8 cellular contexts compared by ENCODE assay signal in genomic region chr19:40570313-40571004, GRCh38. TPM values are rescaled to one million over a fixed set of nuclear protein-coding genes. Genes with fewer than 3 reads are reported as not detected.
DNase-seq lines count a peak whose midpoint lies in the region; ATAC-seq, FAIRE-seq and TF ChIP-seq lines count a peak whose summit lies in the region.

No MANE protein-coding gene starts in this region.

- H3K4me3 ChIP-seq in AG09309 (ENCODE audit: control insufficient read depth, low read depth, low read length) (peak overlapping the region; percentile 53), keratinocyte (ENCODE audit: control insufficient read depth in 2 of 3, extremely low read depth in 1 of 3, insufficient read depth in 2 of 3, low read depth in 1 of 3, low read length in 3 of 3) (peak overlapping the region; percentile 45 to 72 (median 71))

- ATAC-seq in GM19023 (IDR thresholded peaks at IDR 0.05; ENCODE audit: unreplicated experiment) (peak; percentile 79), HG03280 (IDR thresholded peaks at IDR 0.05; ENCODE audit: unreplicated experiment) (peak; percentile 85)
- peak; percentile 90 for ATAC-seq in central memory CD8-positive, alpha-beta T cell (replicated peaks; ENCODE audit: extremely low read depth, poor library complexity, severe bottlenecking)

- H3K4me3 Mint-ChIP-seq in central memory CD8-positive, alpha-beta T cell: peak overlapping the region; percentile 27

- H3K4me1 ChIP-seq in keratinocyte (ENCODE audit: control insufficient read depth, extremely low read depth, insufficient read depth, low read length): peaks cover 7% of the 10 kb centered on the region

- peak overlapping the region; percentile 8 for H3K27ac Mint-ChIP-seq in central memory CD8-positive, alpha-beta T cell (ENCODE audit: low read depth)

- peaks cover 20% of the 10 kb centered on the region for H3K27me3 ChIP-seq in keratinocyte (ENCODE audit: control insufficient read depth, extremely low read depth, insufficient read depth, low read length)

- no peaks in the 10 kb centered on the region for H4K20me1 ChIP-seq in keratinocyte (ENCODE audit: control insufficient read depth, extremely low read depth, insufficient read depth, low read length)

- peaks cover 15% of the 10 kb centered on the region for H3K27me3 Mint-ChIP-seq in central memory CD8-positive, alpha-beta T cell

- H3K9me3 ChIP-seq in keratinocyte (ENCODE audit: control insufficient read depth, low read depth, low read length): no peaks in the 10 kb centered on the region

- no peaks in the 10 kb centered on the region for H3K9me3 Mint-ChIP-seq in central memory CD8-positive, alpha-beta T cell

- H3K4me1 Mint-ChIP-seq in central memory CD8-positive, alpha-beta T cell: peaks cover 18% of the 10 kb centered on the region

- H3K27ac ChIP-seq in keratinocyte (ENCODE audit: control insufficient read depth, insufficient read depth, low read length): peak overlapping the region; percentile 86

- no peaks in the 10 kb centered on the region for H3K9me1 ChIP-seq in keratinocyte (ENCODE audit: control insufficient read depth, extremely low read depth, insufficient read depth, low read length)

- DNase-seq in AG09309 (ENCODE audit: low read depth) (peak; percentile 98), NCI-H345 (lab: John Stamatoyannopoulos, UW) (peak; percentile 100), keratinocyte (ENCODE audit: low read depth, low spot score) (peak; percentile 100)
- peak; percentile 89 for DNase-seq in activated CD4-positive, CD25-positive, alpha-beta regulatory T cell treated with anti-CD3 and anti-CD28 coated beads, Interleukin-2, amount 50 U/mL, for 16 hours (ENCODE audit: low read depth, low spot score)
- peak; percentile 94 to 96 for DNase-seq in central memory CD8-positive, alpha-beta T cell (ENCODE audit: low spot score in 2 of 2)
- peak; percentile 91 to 96 (median 92) for DNase-seq in stimulated activated CD4-positive, alpha-beta T cell treated with anti-CD3 and anti-CD28 coated beads, Interleukin-12 subunit alpha, Interleukin-12 subunit beta, amount 100 ng/mL, for 48 hours (ENCODE audit: low read depth in 2 of 3, low spot score in 1 of 3)

- H3K36me3 ChIP-seq in keratinocyte (ENCODE audit: control insufficient read depth in 2 of 2, extremely low read depth in 1 of 2, insufficient read depth in 2 of 2, low read length in 2 of 2): no peaks in the 10 kb centered on the region

- H3K9ac ChIP-seq in keratinocyte (ENCODE audit: control insufficient read depth, extremely low read depth, insufficient read depth, low read length): peak overlapping the region; percentile 90

- peak overlapping the region; percentile 95 for H3K4me2 ChIP-seq in keratinocyte (ENCODE audit: control insufficient read depth, extremely low read depth, insufficient read depth, low read depth, low read length)

- dilution Hi-C loops in keratinocyte (cut with MboI; ENCODE audit: extremely low pct_ligation_motif_present, low sequenced_read_pairs): no loop called here

- FAIRE-seq in keratinocyte (lab: Jason Lieb, UNC): peak; percentile 88

- peak overlapping the region; percentile 64 for H2AFZ ChIP-seq in keratinocyte (ENCODE audit: control insufficient read depth, low read length)

- peaks cover 2% of the 10 kb centered on the region for H3K36me3 Mint-ChIP-seq in central memory CD8-positive, alpha-beta T cell (ENCODE audit: insufficient read depth)

- H3K79me2 ChIP-seq in keratinocyte (ENCODE audit: control insufficient read depth, insufficient read depth, low read length): no peaks in the 10 kb centered on the region

- TF ChIP-seq CTCF in AG09309 (IDR thresholded peaks at IDR 0.05; ENCODE audit: control insufficient read depth, insufficient read depth, low read depth, low read length, missing control alignments): no peak
- TF ChIP-seq CTCF in keratinocyte (optimal IDR thresholded peaks at IDR 0.05 in 1 of 3, IDR thresholded peaks at IDR 0.05 in 1 of 3, conservative IDR thresholded peaks at IDR 0.05 in 1 of 3; ENCODE audit: extremely low read depth in 1 of 3, insufficient read depth in 2 of 3, low read length in 3 of 3): no peak

RNA-seq across cellular contexts. Expression of gene SHKBP1, which starts 6.2 kb away (rescaled TPM):
- polyA plus RNA-seq in keratinocyte: 20.2 to 41.3 TPM (median 27.2 TPM) in 3 replicates
- 27.1 TPM for polyA plus RNA-seq in keratinocyte (2011; ENCODE audit: low read depth)
- 25.3 and 42.4 TPM in 2 replicates for polyA plus RNA-seq in keratinocyte (2011; cell fraction: cytosol; rRNA removed)
- polyA plus RNA-seq in keratinocyte (2011; cell fraction: nucleus; rRNA removed): 36.2 and 53.8 TPM in 2 replicates
- 45.0 and 60.3 TPM in 2 replicates for polyA plus RNA-seq in keratinocyte (2012; ENCODE audit: low replicate concordance)
- polyA minus RNA-seq in keratinocyte: 50.2 to 86.6 TPM (median 52.0 TPM) in 3 replicates
- 144 TPM for polyA minus RNA-seq in keratinocyte (2011; cell fraction: cytosol; rRNA and poly(A)+ RNA removed)
- polyA minus RNA-seq in keratinocyte (2011; cell fraction: nucleus; rRNA and poly(A)+ RNA removed): 31.9 and 39.0 TPM in 2 replicates

RNA-seq across cellular contexts. Expression of gene LTBP4, which starts 30.7 kb away (rescaled TPM):
- polyA plus RNA-seq in keratinocyte: 25.9 to 48.0 TPM (median 29.6 TPM) in 3 replicates
- 18.4 TPM for polyA plus RNA-seq in keratinocyte (2011; ENCODE audit: low read depth)
- polyA plus RNA-seq in keratinocyte (2011; cell fraction: cytosol; rRNA removed): 16.2 and 40.9 TPM in 2 replicates
- polyA plus RNA-seq in keratinocyte (2011; cell fraction: nucleus; rRNA removed): 171 and 248 TPM in 2 replicates
- polyA plus RNA-seq in keratinocyte (2012; ENCODE audit: low replicate concordance): 67.3 and 104 TPM in 2 replicates
- polyA minus RNA-seq in keratinocyte: 23.7 to 113 TPM (median 33.0 TPM) in 3 replicates
- polyA minus RNA-seq in keratinocyte (2011; cell fraction: cytosol; rRNA and poly(A)+ RNA removed): 63.9 TPM
- polyA minus RNA-seq in keratinocyte (2011; cell fraction: nucleus; rRNA and poly(A)+ RNA removed): 56.5 and 60.9 TPM in 2 replicates

Comparison
In these comparisons a context has a peak if more than half of its experiments do, and no peak if none do; other contexts are left out.
1. Peak in every context shown above with its lines: DNase-seq, ATAC-seq, H3K4me3 ChIP-seq and H3K27ac ChIP-seq.